19 cellular contexts compared by ENCODE assay signal in genomic region chr7:74350751-74351150, GRCh38.
DNase-seq lines count a peak whose midpoint lies in the region; ATAC-seq, FAIRE-seq and TF ChIP-seq lines count a peak whose summit lies in the region.
"Had no signal": no experiment of that assay in that cellular context is flagged by ENCODE, and none has a peak within 500 bp of the region (broad histone marks: within the 10 kb centered on the region; RNA-seq: fewer than 3 reads in every experiment).

No MANE protein-coding gene starts in this region.

- intact Hi-C loops in K562 (cut with micrococcal nuclease): no loop called here
- intact Hi-C loops in head of caudate nucleus (cut with DNase I): no loop called here
- intact Hi-C loops in left colon (cut with DNase I, micrococcal nuclease): no loop called here

- H3K9me3 ChIP-seq in HEK293 (ENCODE audit: control insufficient read depth, insufficient read depth, low read depth, low read length) (no peaks in the 10 kb centered on the region), K562 (replicated peaks; ENCODE audit: control insufficient read depth, insufficient read depth, low read depth, low read length) (no peaks in the 10 kb centered on the region), neural progenitor cell (ENCODE audit: low read depth) (no peaks in the 10 kb centered on the region)
- H3K9me3 ChIP-seq: HAP-1 had no signal

- POLR2A ChIA-PET in HEK293 (lab: Yijun Ruan, JAX) (no interaction called here), K562 (lab: Yijun Ruan, JAX) (no interaction called here)

- H3K4me3 Mint-ChIP-seq in neural progenitor cell: no peak overlapping the region
- H3K4me3 Mint-ChIP-seq: B cell; CD4-positive, CD25-positive, alpha-beta regulatory T cell; CD8-positive, alpha-beta T cell; GM23338 had no signal

- H3K4me1 ChIP-seq in HEK293 (ENCODE audit: control insufficient read depth, insufficient read depth, low read length) (no peaks in the 10 kb centered on the region), K562 (replicated peaks in 1 of 2; ENCODE audit: control insufficient read depth in 2 of 2, insufficient read depth in 2 of 2, low read length in 2 of 2) (peaks cover 0 to 4% of the 10 kb centered on the region in 2 experiments; a peak in 3 of 5 replicates), neural progenitor cell (no peaks in the 10 kb centered on the region)
- H3K4me1 ChIP-seq: BLaER1, Caco-2, HAP-1 had no signal

- H3K27me3 ChIP-seq in K562 (ENCODE audit: control insufficient read depth in 2 of 2, insufficient read depth in 2 of 2, low read length in 2 of 2) (no peaks in the 10 kb centered on the region), neural progenitor cell (no peaks in the 10 kb centered on the region)
- H3K27me3 ChIP-seq: BLaER1 had no signal

- in situ Hi-C loops in K562 (cut with MboI): no loop called here

- DNase-seq in K562 (ENCODE audit: extremely low read depth in 1 of 4, low spot score in 3 of 4) (no peak), neural progenitor cell (ENCODE audit: low spot score) (no peak), head of caudate nucleus (no peak), superior temporal gyrus (ENCODE audit: extremely low spot score) (no peak), left colon (no peak)
- DNase-seq: Caco-2; CD4-positive, CD25-positive, alpha-beta regulatory T cell; CD8-positive, alpha-beta T cell; DMS153; DND-41 had no signal

- TF ChIP-seq POLR2A in K562 (conservative IDR thresholded peaks at IDR 0.05): no peak

- TF ChIP-seq CTCF in HEK293 (tag by site-specific recombination; IDR thresholded peaks at IDR 0.05) (no peak), K562 (IDR thresholded peaks at IDR 0.05 in 2 of 3, conservative IDR thresholded peaks at IDR 0.05 in 1 of 3; ENCODE audit: insufficient read depth in 2 of 3, low read depth in 1 of 3, low read length in 3 of 3) (no peak), neural progenitor cell (IDR thresholded peaks at IDR 0.05) (no peak)

- no peaks in the 10 kb centered on the region for H4K20me1 ChIP-seq in K562 (replicated peaks; ENCODE audit: control insufficient read depth, insufficient read depth, low read length)
- no peaks in the 10 kb centered on the region for H4K20me1 ChIP-seq in neural progenitor cell (ENCODE audit: low read depth)

- 0% methylated on average over 1 of the region's 1 CpG for WGBS in K562 (ENCODE audit: insufficient coverage, low coverage, missing lambda C conversion rate)

- ATAC-seq in K562: no peak
- ATAC-seq in left colon: no peak
- ATAC-seq: CD8-positive, alpha-beta T cell; GM23338 had no signal

- H2AFZ ChIP-seq in K562 (ENCODE audit: low read depth, low read length) (no peak overlapping the region), neural progenitor cell (replicated peaks) (no peak overlapping the region)
- H2AFZ ChIP-seq: GM23338 had no signal

- no peak overlapping the region for H3K4me3 ChIP-seq in HEK293 (ENCODE audit: low read depth, low read length)
- no peak overlapping the region for H3K4me3 ChIP-seq in K562
- no peak overlapping the region for H3K4me3 ChIP-seq in neural progenitor cell
- H3K4me3 ChIP-seq: BLaER1, GM23338, HAP-1 had no signal

- no peak overlapping the region for H3K4me2 ChIP-seq in K562 (ENCODE audit: insufficient read depth, low read length)
- H3K4me2 ChIP-seq in neural progenitor cell: no peak overlapping the region
- H3K4me2 ChIP-seq: BLaER1, GM23338 had no signal

- H3K9me1 ChIP-seq in K562 (ENCODE audit: control insufficient read depth, insufficient read depth, low read length): no peaks in the 10 kb centered on the region

- no peak for TF ChIP-seq RAD21 in K562 (CRISPR knock-in tag; conservative IDR thresholded peaks at IDR 0.05 in 1 of 2, IDR thresholded peaks at IDR 0.05 in 1 of 2)

- H3K9ac ChIP-seq in K562 (ENCODE audit: insufficient read depth in 1 of 2, low read depth in 2 of 2, low read length in 2 of 2) (no peak overlapping the region), neural progenitor cell (no peak overlapping the region)
- H3K9ac ChIP-seq: BLaER1 had no signal

- peaks cover 5% of the 10 kb centered on the region for H3K27me3 Mint-ChIP-seq in neural progenitor cell (ENCODE audit: insufficient read depth, low read depth)
- H3K27me3 Mint-ChIP-seq: B cell; CD4-positive, CD25-positive, alpha-beta regulatory T cell had no signal

- H3F3A ChIP-seq in neural progenitor cell (ENCODE audit: low read depth): no peaks in the 10 kb centered on the region

- H3K36me3 ChIP-seq in HEK293 (ENCODE audit: control insufficient read depth in 2 of 2, insufficient read depth in 1 of 2, low read length in 2 of 2) (peaks cover 0 to 4% of the 10 kb centered on the region in 2 experiments; a peak in 1 of 3 replicates), K562 (ENCODE audit: control insufficient read depth, insufficient read depth, low read length) (no peaks in the 10 kb centered on the region), neural progenitor cell (no peaks in the 10 kb centered on the region)
- H3K36me3 ChIP-seq: HAP-1 had no signal

- BruUV-seq in K562 (replicated peaks; lab: Mats Ljungman, UMichigan): no TSS peak

- H3K27ac ChIP-seq in HEK293 (ENCODE audit: extremely low read depth, low read depth, low read length) (no peak overlapping the region), K562 (ENCODE audit: extremely low read depth, low read depth, low read length) (no peak overlapping the region), neural progenitor cell (no peak overlapping the region)
- H3K27ac ChIP-seq: BLaER1, C4-2B had no signal

- no peaks in the 10 kb centered on the region for H3K79me2 ChIP-seq in K562 (ENCODE audit: control insufficient read depth, insufficient read depth, low read length)
- H3K79me2 ChIP-seq in neural progenitor cell (ENCODE audit: low read depth): no peaks in the 10 kb centered on the region

- CTCF ChIA-PET in HEK293 (lab: Yijun Ruan, JAX): no interaction called here
- CTCF ChIA-PET in K562 (lab: Yijun Ruan, JAX; ENCODE audit: low intra/inter-chr PET ratio): interaction anchor here (0.6 kb wide), 1 partner anchor 58 kb away, joined by 4 read pairs; no protein-coding TSS in a partner anchor

- no peaks in the 10 kb centered on the region for H3K9me3 Mint-ChIP-seq in neural progenitor cell
- H3K9me3 Mint-ChIP-seq: CD8-positive, alpha-beta T cell; GM23338 had no signal

- peaks cover 20% of the 10 kb centered on the region for H3K36me3 Mint-ChIP-seq in neural progenitor cell
- H3K36me3 Mint-ChIP-seq: CD8-positive, alpha-beta T cell had no signal

- no peak for FAIRE-seq in K562 (lab: Jason Lieb, UNC)
- FAIRE-seq: A204.1, G401.6, GM19239 had no signal

- H3K27ac Mint-ChIP-seq in neural progenitor cell: peak overlapping the region; percentile 40
- H3K27ac Mint-ChIP-seq: B cell; CD4-positive, CD25-positive, alpha-beta regulatory T cell; CD8-positive, alpha-beta T cell; GM23338 had no signal

- no peaks in the 10 kb centered on the region for H3K4me1 Mint-ChIP-seq in neural progenitor cell
- H3K4me1 Mint-ChIP-seq: B cell; CD4-positive, CD25-positive, alpha-beta regulatory T cell; GM23338 had no signal

- no peak for TF ChIP-seq EP300 in K562 (IDR thresholded peaks at IDR 0.05; ENCODE audit: low read length)

TF ChIP-seq in HEK293, 187 proteins besides CTCF, POLR2A, EP300 and RAD21:
- TF ChIP-seq PRDM1 (tag by site-specific recombination; IDR thresholded peaks at IDR 0.05) (peak; percentile 87), BCL11B (tag by site-specific recombination; IDR thresholded peaks at IDR 0.05; ENCODE audit: low read depth) (no peak), ZNF366 (tag by site-specific recombination; conservative IDR thresholded peaks at IDR 0.05) (peak; percentile 82)

TF ChIP-seq in K562, 482 proteins besides CTCF, POLR2A, EP300 and RAD21 (continues in another document):
- TF ChIP-seq TSHZ1 (CRISPR knock-in tag; IDR thresholded peaks at IDR 0.05) (no peak), THRB (CRISPR knock-in tag; conservative IDR thresholded peaks at IDR 0.05) (0 out of 2 replicates have a peak, but pooled peaks have one; percentile 25)
